Comparison of ENCODE assay signal across 23 cellular contexts in genomic region chr5:96902876-96903275, GRCh38.
"Had no signal": no experiment of that assay in that cellular context is flagged by ENCODE, and none has a peak within 500 bp of the region (broad histone marks: within the 10 kb centered on the region; RNA-seq: fewer than 3 reads in every experiment).

No MANE protein-coding gene starts in this region.

- H3K4me3 ChIP-seq: dorsolateral prefrontal cortex, gastrocnemius medialis, lung, mucosa of descending colon, prostate gland, sigmoid colon, testis, tibial artery, upper lobe of left lung had no signal

- H3K4me3 Mint-ChIP-seq: memory B cell; naive B cell; nephron progenitor cell; stimulated activated memory B cell treated with anti-CD40 and anti-IgM and Interleukin-4, amounts not matched to agents 10 μg/mL and 1 μg/mL and 100 μg/mL, for 72 hours had no signal

- H3K27me3 Mint-ChIP-seq: memory B cell; naive B cell; stimulated activated memory B cell treated with anti-CD40 and anti-IgM and Interleukin-4, amounts not matched to agents 10 μg/mL and 1 μg/mL and 100 μg/mL, for 72 hours had no signal

- H3K27ac ChIP-seq: dorsolateral prefrontal cortex, gastrocnemius medialis, prostate gland, sigmoid colon, testis, upper lobe of left lung had no signal

- DNase-seq: dorsolateral prefrontal cortex; effector CD4-positive, alpha-beta T cell; gastrocnemius medialis; head of caudate nucleus; mucosa of descending colon; naive B cell; nephron progenitor cell; nucleus accumbens; right cardiac atrium; sigmoid colon; stimulated activated CD4-positive, alpha-beta T cell treated with anti-CD3 and anti-CD28 coated beads, Interleukin-2, amount 100 ng/mL, for 24 hours; stimulated activated CD4-positive, alpha-beta T cell treated with anti-CD3 and anti-CD28 coated beads, Interleukin-4, amount 100 ng/mL, for 24 hours; stimulated activated naive CD8-positive, alpha-beta T cell treated with anti-CD3 and anti-CD28 coated beads, Interleukin-15, Interleukin-2, amounts not matched to agents 100 U/mL and 50 U/mL, for 24 hours; substantia nigra; testis; tibial artery; upper lobe of left lung had no signal

- H3K36me3 ChIP-seq: gastrocnemius medialis, prostate gland had no signal

- H3K27me3 ChIP-seq: dorsolateral prefrontal cortex, gastrocnemius medialis, sigmoid colon, testis, tibial artery, upper lobe of left lung had no signal

- H3K9me3 ChIP-seq: gastrocnemius medialis, mucosa of descending colon, prostate gland, sigmoid colon, testis, tibial artery, upper lobe of left lung had no signal

- H3K27ac Mint-ChIP-seq: memory B cell; naive B cell; nephron progenitor cell; stimulated activated memory B cell treated with anti-CD40 and anti-IgM and Interleukin-4, amounts not matched to agents 10 μg/mL and 1 μg/mL and 100 μg/mL, for 72 hours had no signal

- H3K4me1 ChIP-seq: gastrocnemius medialis, prostate gland, sigmoid colon, testis, upper lobe of left lung had no signal

- H3K4me1 Mint-ChIP-seq: nephron progenitor cell had no signal

- ATAC-seq: esophagus mucosa; gastrocnemius medialis; left lobe of liver; mucosa of descending colon; right cardiac atrium; stimulated activated memory B cell treated with anti-CD40 and anti-IgM and Interleukin-4, amounts not matched to agents 10 μg/mL and 1 μg/mL and 100 μg/mL, for 72 hours; stimulated activated naive CD8-positive, alpha-beta T cell treated with anti-CD3 and anti-CD28 coated beads, Interleukin-15, Interleukin-2, amounts not matched to agents 100 U/mL and 50 U/mL, for 24 hours had no signal

- H3K9me3 Mint-ChIP-seq: nephron progenitor cell; stimulated activated memory B cell treated with anti-CD40 and anti-IgM and Interleukin-4, amounts not matched to agents 10 μg/mL and 1 μg/mL and 100 μg/mL, for 72 hours had no signal
